In the genomic region with DNA sequence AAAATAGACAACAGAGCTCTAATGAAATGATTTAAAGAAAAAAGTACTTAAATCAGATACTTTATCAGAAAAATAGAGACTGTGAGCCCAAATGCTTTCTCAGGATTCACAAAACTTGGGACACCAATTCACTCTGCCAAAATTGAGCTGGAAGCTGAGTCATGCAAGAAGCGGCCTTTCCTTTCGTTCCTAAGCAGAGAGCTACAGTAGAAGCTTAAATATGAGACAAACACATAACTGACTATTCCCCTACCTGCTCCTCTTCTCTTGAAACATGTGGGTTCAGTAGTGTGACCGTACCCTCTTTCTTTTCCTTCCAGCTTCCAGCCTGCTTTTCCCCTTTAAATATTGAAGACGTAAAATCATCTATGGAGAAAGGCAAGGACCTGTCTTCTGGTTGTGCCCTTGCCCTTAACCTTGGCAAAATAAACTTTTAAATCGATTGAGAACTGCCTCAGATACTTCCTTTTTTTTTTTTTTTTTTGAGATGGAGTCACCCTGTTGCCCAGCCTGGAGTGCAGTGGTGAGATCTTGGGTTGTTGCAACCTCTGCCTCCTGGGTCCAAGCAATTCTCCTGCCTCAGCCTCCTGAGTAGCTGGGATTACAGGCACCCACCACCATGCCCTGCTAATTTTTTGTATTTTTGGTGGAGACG, we compare ENCODE assay signal across 14 cellular contexts. TPM values are rescaled to one million over a fixed set of nuclear protein-coding genes. Genes with fewer than 3 reads are reported as not detected.
DNase-seq lines count a peak whose midpoint lies in the region; ATAC-seq and TF ChIP-seq lines count a peak whose summit lies in the region.
"Had no signal": no experiment of that assay in that cellular context is flagged by ENCODE, and none has a peak within 500 bp of the region (broad histone marks: within the 10 kb centered on the region; RNA-seq: fewer than 3 reads in every experiment).

No MANE protein-coding gene starts in this region.

- ATAC-seq in activated naive CD8-positive, alpha-beta T cell treated with anti-CD3 and anti-CD28 coated beads, Interleukin-2, amount 50 U/mL, for 24 hours: no peak
- ATAC-seq: gastroesophageal sphincter had no signal

- H3K36me3 Mint-ChIP-seq in activated naive CD8-positive, alpha-beta T cell treated with anti-CD3 and anti-CD28 coated beads, Interleukin-2, amount 50 U/mL, for 24 hours (ENCODE audit: low read depth): no peaks in the 10 kb centered on the region

- no peak overlapping the region for H3K27ac Mint-ChIP-seq in activated naive CD8-positive, alpha-beta T cell treated with anti-CD3 and anti-CD28 coated beads, Interleukin-2, amount 50 U/mL, for 24 hours

- CTCF ChIA-PET in AG04449 (lab: Yijun Ruan, JAX): interaction anchor here (1.1 to 2.8 kb wide), 2 partner anchors 17 to 92 kb away, joined by 3 to 13 read pairs; no protein-coding TSS in a partner anchor

- DNase-seq in AG04449 (ENCODE audit: low read depth, low spot score) (peak; percentile 17), LHCN-M2 (ENCODE audit: low read depth) (peak; percentile 15), astrocyte of the hippocampus (ENCODE audit: low read depth, low spot score) (peak; percentile 51), iris pigment epithelial cell (ENCODE audit: low read depth) (peak; percentile 61), vagina (ENCODE audit: extremely low spot score in 2 of 2) (no peak), GOT3 (lab: John Stamatoyannopoulos, UW) (no peak), G401 (ENCODE audit: low spot score) (no peak)
- no peak for DNase-seq in activated naive CD8-positive, alpha-beta T cell treated with anti-CD3 and anti-CD28 coated beads, Interleukin-2, amount 50 U/mL, for 24 hours
- DNase-seq: activated naive CD4-positive, alpha-beta T cell; NCI-H1092; spleen; upper lobe of left lung had no signal

- H3K4me1 Mint-ChIP-seq in activated naive CD8-positive, alpha-beta T cell treated with anti-CD3 and anti-CD28 coated beads, Interleukin-2, amount 50 U/mL, for 24 hours: no peaks in the 10 kb centered on the region

- no peaks in the 10 kb centered on the region for H3K9me3 ChIP-seq in vagina
- H3K9me3 ChIP-seq: gastroesophageal sphincter, spleen, upper lobe of left lung had no signal

- H3K36me3 ChIP-seq in vagina: no peaks in the 10 kb centered on the region
- H3K36me3 ChIP-seq: gastroesophageal sphincter, spleen, upper lobe of left lung had no signal

- H3K27me3 Mint-ChIP-seq in activated naive CD8-positive, alpha-beta T cell treated with anti-CD3 and anti-CD28 coated beads, Interleukin-2, amount 50 U/mL, for 24 hours: peaks cover 7% of the 10 kb centered on the region

- POLR2A ChIA-PET in AG04449 (lab: Yijun Ruan, JAX): no interaction called here

- no peaks in the 10 kb centered on the region for H3K4me1 ChIP-seq in vagina

- no peaks in the 10 kb centered on the region for H3K9me3 Mint-ChIP-seq in activated naive CD8-positive, alpha-beta T cell treated with anti-CD3 and anti-CD28 coated beads, Interleukin-2, amount 50 U/mL, for 24 hours

- H3K27me3 ChIP-seq in vagina: no peaks in the 10 kb centered on the region
- H3K27me3 ChIP-seq: upper lobe of left lung had no signal

- intact Hi-C loops in vagina (cut with DNase I): no loop called here

- no peak overlapping the region for H3K4me3 ChIP-seq in AG04449 (ENCODE audit: low read depth, low read length)
- H3K4me3 ChIP-seq in vagina: no peak overlapping the region
- H3K4me3 ChIP-seq: gastroesophageal sphincter, spleen, upper lobe of left lung had no signal

- TF ChIP-seq POLR2A in vagina (IDR thresholded peaks at IDR 0.05): no peak

- in situ Hi-C loops in G401 (cut with HindIII; ENCODE audit: low sequenced_read_pairs): no loop called here

- no peak overlapping the region for H3K4me3 Mint-ChIP-seq in activated naive CD8-positive, alpha-beta T cell treated with anti-CD3 and anti-CD28 coated beads, Interleukin-2, amount 50 U/mL, for 24 hours

- no peak overlapping the region for H3K27ac ChIP-seq in vagina
- H3K27ac ChIP-seq: gastroesophageal sphincter, spleen, upper lobe of left lung had no signal

- TF ChIP-seq CTCF in AG04449 (IDR thresholded peaks at IDR 0.05; ENCODE audit: insufficient read depth, low read length, missing control alignments) (no peak), vagina (IDR thresholded peaks at IDR 0.05) (no peak)

RNA-seq across cellular contexts. Expression of a gene that starts 4.4 kb away (rescaled TPM):
- total RNA-seq in LHCN-M2 (2014; rRNA removed) (not detected in 2 replicates), vagina (not detected)
- not detected for polyA plus RNA-seq in LHCN-M2 (2012)
- total RNA-seq in G401 (2014; rRNA removed; shearing (Covaris generic)): 0.24 and 0.86 TPM in 2 replicates
- total RNA-seq: H1 had no signal

RNA-seq across cellular contexts. Expression of a gene that starts 14.1 kb away (rescaled TPM):
- total RNA-seq in LHCN-M2 (2014; rRNA removed) (6.5 and 8.3 TPM in 2 replicates), vagina (not detected)
- 19.6 TPM for polyA plus RNA-seq in LHCN-M2 (2012)
- 18.5 and 32.0 TPM in 2 replicates for total RNA-seq in G401 (2014; rRNA removed; shearing (Covaris generic))

RNA-seq across cellular contexts. Expression of a gene that starts 49.7 kb away (rescaled TPM):
- total RNA-seq in LHCN-M2 (2014; rRNA removed) (21.7 and 32.0 TPM in 2 replicates), vagina (38.1 TPM)
- polyA plus RNA-seq in LHCN-M2 (2012): 37.1 TPM
- total RNA-seq in G401 (2014; rRNA removed; shearing (Covaris generic)): 15.4 and 16.3 TPM in 2 replicates

Comparison
In these comparisons a context has a peak if more than half of its experiments do, and no peak if none do; other contexts are left out.
1. DNase-seq: peak in AG04449 (single experiment), LHCN-M2 (single experiment), astrocyte of the hippocampus (single experiment) and iris pigment epithelial cell (single experiment); none in vagina (0 of 2), GOT3 (single experiment), G401 (single experiment) and activated naive CD8-positive, alpha-beta T cell treated with anti-CD3 and anti-CD28 coated beads, Interleukin-2, amount 50 U/mL, for 24 hours (single experiment).